ENCODE assay signal across 8 cellular contexts in the genomic region with DNA sequence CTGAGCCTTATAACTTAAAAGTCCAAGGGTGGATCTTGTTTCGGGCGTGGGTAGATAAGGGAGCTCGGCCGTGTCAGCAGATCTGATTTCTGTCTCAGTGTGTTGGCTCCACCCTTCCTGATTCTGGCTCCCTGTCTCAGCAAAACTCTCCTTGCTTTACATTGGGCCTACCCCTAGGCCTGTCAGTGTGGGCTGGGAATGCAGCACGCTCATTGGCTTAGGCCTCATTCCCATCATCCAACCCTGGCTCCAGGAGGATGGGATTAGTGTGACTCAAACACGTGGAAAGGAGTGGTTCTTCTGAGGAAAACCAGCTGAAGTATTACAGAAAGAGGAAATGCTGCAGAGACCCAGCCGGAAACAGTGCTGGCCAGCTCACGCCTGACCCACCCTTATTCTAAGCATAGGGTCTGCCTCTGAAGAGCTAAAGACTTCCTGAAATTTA. TPM values are rescaled to one million over a fixed set of nuclear protein-coding genes. Genes with fewer than 3 reads are reported as not detected.
DNase-seq lines count a peak whose midpoint lies in the region; ATAC-seq lines count a peak whose summit lies in the region.

No MANE protein-coding gene starts in this region.

- peak; percentile 86 for ATAC-seq in GM19023 (IDR thresholded peaks at IDR 0.05; ENCODE audit: unreplicated experiment)
- ATAC-seq in HG03342 (IDR thresholded peaks at IDR 0.05; ENCODE audit: unreplicated experiment), result peak; percentile 53
- peak; percentile 97 for ATAC-seq in esophagus mucosa

- peaks cover 35% of the 10 kb centered on the region for H3K4me1 ChIP-seq in mucosa of stomach (ENCODE audit: control insufficient read depth, insufficient read depth, low read length)

- H3K27me3 ChIP-seq in mucosa of stomach (ENCODE audit: control insufficient read depth, insufficient read depth, low read length), result no peaks in the 10 kb centered on the region

- no peaks in the 10 kb centered on the region for H3K9me3 ChIP-seq in mucosa of stomach (ENCODE audit: control insufficient read depth, low read length)

- H3K9ac ChIP-seq in mucosa of stomach (ENCODE audit: low read length), result peak overlapping the region; percentile 51

- no peaks in the 10 kb centered on the region for H3K36me3 ChIP-seq in mucosa of stomach (ENCODE audit: control insufficient read depth, insufficient read depth, low read length)

- no peak overlapping the region for H3K4me3 ChIP-seq in mucosa of stomach (ENCODE audit: low read length)

- DNase-seq in AG08395 (ENCODE audit: low spot score) (peak; percentile 90), SW480 (ENCODE audit: low spot score) (peak; percentile 72), NCI-H187 treated with DMSO at 0.1 percent for 48 hours (lab: John Stamatoyannopoulos, UW) (no peak), kidney glomerular epithelial cell (lab: John Stamatoyannopoulos, UW) (no peak)

RNA-seq across cellular contexts. Expression of a gene that starts 59.9 kb away (rescaled TPM):
- 97.6 TPM for total RNA-seq in esophagus mucosa

Comparison
In these comparisons a context has a peak if more than half of its experiments do, and no peak if none do; other contexts are left out.
1. DNase-seq: peak in AG08395 (single experiment) and SW480 (single experiment); none in NCI-H187 treated with DMSO at 0.1 percent for 48 hours (single experiment) and kidney glomerular epithelial cell (single experiment).
2. Peak in every context shown above with its lines, with median percentiles within 50 percentile points of each other: ATAC-seq.